In genomic region chr10:88130912-88131311, GRCh38 we compare ENCODE assay signal across 20 cellular contexts.
DNase-seq lines count a peak whose midpoint lies in the region; ATAC-seq and TF ChIP-seq lines count a peak whose summit lies in the region.
"Had no signal": no experiment of that assay in that cellular context is flagged by ENCODE, and none has a peak within 500 bp of the region (broad histone marks: within the 10 kb centered on the region; RNA-seq: fewer than 3 reads in every experiment).

No MANE protein-coding gene starts in this region.

- in situ Hi-C loops in mammary epithelial cell (cut with MboI; ENCODE audit: low sequenced_read_pairs in 2 of 2): no loop called here

- H3K4me1 ChIP-seq in DND-41 (ENCODE audit: insufficient read depth, low read length) (peaks cover 1% of the 10 kb centered on the region), mammary epithelial cell (ENCODE audit: insufficient read depth, low read length) (peaks cover 18% of the 10 kb centered on the region), skeletal muscle tissue (ENCODE audit: control insufficient read depth in 3 of 3, insufficient read depth in 3 of 3, low read length in 3 of 3) (peaks cover 0 to 21% (median 12%) of the 10 kb centered on the region in 3 donors)

- dilution Hi-C loops in mammary epithelial cell (cut with HindIII; ENCODE audit: low sequenced_read_pairs): no loop called here

- H3K9ac ChIP-seq in DND-41 (ENCODE audit: low read depth, low read length) (no peak overlapping the region), mammary epithelial cell (ENCODE audit: insufficient read depth, low read length) (no peak overlapping the region), skeletal muscle tissue (ENCODE audit: low read depth in 1 of 3, low read length in 3 of 3) (no peak overlapping the region)
- H3K9ac ChIP-seq: GM23248 had no signal

- WGBS in mammary epithelial cell (ENCODE audit: low coverage, missing lambda C conversion rate): 100% methylated on average over 1 of the region's 1 CpG

- H2AFZ ChIP-seq in DND-41 (ENCODE audit: low read depth, low read length): no peak overlapping the region
- H2AFZ ChIP-seq in mammary epithelial cell (ENCODE audit: low read depth, low read length): no peak overlapping the region
- H2AFZ ChIP-seq: GM23248 had no signal

- CTCF ChIA-PET in RWPE1 (lab: Yijun Ruan, JAX): no interaction called here
- CTCF ChIA-PET in mammary epithelial cell (lab: Charles Lee; ENCODE audit: low non-redundant PET): no interaction called here

- H3K79me2 ChIP-seq in DND-41 (ENCODE audit: insufficient read depth, low read length) (no peaks in the 10 kb centered on the region), mammary epithelial cell (ENCODE audit: insufficient read depth, low read length) (no peaks in the 10 kb centered on the region)

- POLR2A ChIA-PET in RWPE1 (lab: Yijun Ruan, JAX; ENCODE audit: low non-redundant PET): interaction anchor here (1.0 kb wide), 1 partner anchor 269 kb away, joined by 3 read pairs; no protein-coding TSS in a partner anchor

- H3K4me3 ChIP-seq in DND-41 (ENCODE audit: low read depth in 1 of 2, low read length in 2 of 2) (no peak overlapping the region), mammary epithelial cell (replicated peaks in 1 of 3; ENCODE audit: insufficient read depth in 1 of 3, low read depth in 2 of 3, low read length in 3 of 3) (no peak overlapping the region), skeletal muscle tissue (ENCODE audit: low read length in 3 of 3) (no peak overlapping the region)
- H3K4me3 ChIP-seq: GM23248 had no signal

- no peaks in the 10 kb centered on the region for H3K9me3 ChIP-seq in DND-41 (ENCODE audit: insufficient read depth, low read length, severe bottlenecking)
- no peaks in the 10 kb centered on the region for H3K9me3 ChIP-seq in mammary epithelial cell (replicated peaks; ENCODE audit: insufficient read depth, low read length)
- H3K9me3 ChIP-seq in skeletal muscle tissue (ENCODE audit: control insufficient read depth in 3 of 3, low read length in 3 of 3): no peaks in the 10 kb centered on the region

- H3K4me2 ChIP-seq in DND-41 (ENCODE audit: insufficient read depth, low read length) (no peak overlapping the region), mammary epithelial cell (ENCODE audit: insufficient read depth, low read depth, low read length) (no peak overlapping the region)

- intact Hi-C loops in mammary epithelial cell (cut with micrococcal nuclease): loop anchor here (1.0 to 2.0 kb wide), 3 partner anchors 258 to 270 kb away; no protein-coding TSS in a partner anchor

- H3K27me3 ChIP-seq in DND-41 (ENCODE audit: insufficient read depth, low read length, poor library complexity) (no peaks in the 10 kb centered on the region), mammary epithelial cell (ENCODE audit: insufficient read depth, low read length) (no peaks in the 10 kb centered on the region), skeletal muscle tissue (ENCODE audit: control insufficient read depth in 3 of 3, insufficient read depth in 3 of 3, low read length in 3 of 3) (no peaks in the 10 kb centered on the region)

- TF ChIP-seq CTCF in DND-41 (IDR thresholded peaks at IDR 0.05; ENCODE audit: borderline replicate concordance, extremely low read depth, low read length, poor library complexity, severe bottlenecking) (no peak), RWPE1 (conservative IDR thresholded peaks at IDR 0.05; ENCODE audit: low read depth) (no peak), mammary epithelial cell (conservative IDR thresholded peaks at IDR 0.05 in 1 of 2, IDR thresholded peaks at IDR 0.05 in 1 of 2; ENCODE audit: extremely low read depth in 1 of 2, insufficient read depth in 1 of 2, low read depth in 1 of 2, low read length in 2 of 2) (no peak)

- BruUV-seq in mammary epithelial cell (replicated peaks; lab: Mats Ljungman, UMichigan): no TSS peak

- no peaks in the 10 kb centered on the region for H4K20me1 ChIP-seq in DND-41 (ENCODE audit: insufficient read depth, low read length)
- no peaks in the 10 kb centered on the region for H4K20me1 ChIP-seq in mammary epithelial cell (ENCODE audit: insufficient read depth, low read length)

- peak; percentile 62; the same call in 1 of the 3 replicates for ATAC-seq in DND-41 (ENCODE audit: insufficient read depth, low read depth)
- no peak for ATAC-seq in GM18868 (IDR thresholded peaks at IDR 0.05; ENCODE audit: unreplicated experiment)
- ATAC-seq in HG02678 (IDR thresholded peaks at IDR 0.05; ENCODE audit: unreplicated experiment): no peak
- ATAC-seq: HepG2 had no signal

- H3K27ac ChIP-seq in DND-41 (ENCODE audit: low read length) (no peak overlapping the region), RWPE1 (peak overlapping the region; percentile 86; the same call in 1 of the 2 replicates), mammary epithelial cell (ENCODE audit: insufficient read depth, low read depth, low read length) (peak overlapping the region; percentile 43), skeletal muscle tissue (ENCODE audit: low read depth, low read length) (peak overlapping the region; percentile 90)
- H3K27ac ChIP-seq: GM23248, HL-60 had no signal

- DNase-seq in DND-41: no peak
- DNase-seq in RWPE1 (ENCODE audit: low spot score): no peak
- DNase-seq in mammary epithelial cell: no peak
- no peak for DNase-seq in hypothalamus (lab: John Stamatoyannopoulos, UW)
- DNase-seq: CD4-positive, alpha-beta T cell; COR-L47; GM23248; H9; KBM-7; NCI-H146; NCI-H2029; NCI-H510A treated with DMSO at 0.1 percent for 48 hours; NCI-H774; NK-92 treated with Interleukin-12 subunit alpha and Interleukin-12 subunit beta, amount 100 ng/mL, for 24 hours; Right ventricle myocardium superior had no signal

- H3K36me3 ChIP-seq in DND-41 (ENCODE audit: insufficient read depth, low read length): no peaks in the 10 kb centered on the region
- no peaks in the 10 kb centered on the region for H3K36me3 ChIP-seq in mammary epithelial cell (ENCODE audit: insufficient read depth, low read length)
- H3K36me3 ChIP-seq in skeletal muscle tissue (ENCODE audit: control insufficient read depth in 3 of 3, insufficient read depth in 3 of 3, low read length in 3 of 3): no peaks in the 10 kb centered on the region
